11 cellular contexts compared by ENCODE assay signal in genomic region chr1:118960567-118961136, GRCh38. TPM values are rescaled to one million over a fixed set of nuclear protein-coding genes. Genes with fewer than 3 reads are reported as not detected.
A peak's percentile ranks its signal among the peaks of the same experiment; 100 is the strongest.
DNase-seq lines count a peak whose midpoint lies in the region; ATAC-seq, FAIRE-seq and TF ChIP-seq lines count a peak whose summit lies in the region.
"Had no signal": no experiment of that assay in that cellular context is flagged by ENCODE, and none has a peak within 500 bp of the region (broad histone marks: within the 10 kb centered on the region; RNA-seq: fewer than 3 reads in every experiment).

No MANE protein-coding gene starts in this region.

- TF ChIP-seq EP300 in GM12878 (IDR thresholded peaks at IDR 0.05; ENCODE audit: borderline replicate concordance in 1 of 2, control insufficient read depth in 1 of 2, low read depth in 2 of 2, low read length in 2 of 2): no peak

- no peak overlapping the region for H3K9ac ChIP-seq in BLaER1 treated with 17β-estradiol and CSF1 and Interleukin-3, amounts not matched to agents 10 nM and 100 nM
- H3K9ac ChIP-seq in GM12878 (ENCODE audit: control insufficient read depth, insufficient read depth, low read length): no peak overlapping the region

- H3K27ac ChIP-seq in BLaER1 treated with 17β-estradiol and CSF1 and Interleukin-3, amounts not matched to agents 10 nM and 100 nM: peak overlapping the region in 4 of 11 experiments; percentile 3 to 50 (median 24); a peak in 6 of 22 replicates
- no peak overlapping the region for H3K27ac ChIP-seq in GM12878 (ENCODE audit: control insufficient read depth, insufficient read depth)
- H3K27ac ChIP-seq: sigmoid colon, thoracic aorta had no signal

- peaks cover 19 to 25% (median 22%) of the 10 kb centered on the region in 10 experiments for H3K4me1 ChIP-seq in BLaER1 treated with 17β-estradiol and CSF1 and Interleukin-3, amounts not matched to agents 10 nM and 100 nM
- peaks cover 11% of the 10 kb centered on the region for H3K4me1 ChIP-seq in GM12878 (ENCODE audit: control insufficient read depth, insufficient read depth, low read length)
- H3K4me1 ChIP-seq: sigmoid colon had no signal

- no peak for TF ChIP-seq POLR2A in GM12878 (IDR thresholded peaks at IDR 0.05; ENCODE audit: low read depth, low read length)
- no peak for TF ChIP-seq POLR2A in lower leg skin (IDR thresholded peaks at IDR 0.05)

- in situ Hi-C loops in GM12878 (cut with MboI): loop anchor here (5.0 kb wide), 1 partner anchor 48 kb away; no protein-coding TSS in a partner anchor

- H3K36me3 ChIP-seq in BLaER1 treated with 17β-estradiol and CSF1 and Interleukin-3, amounts not matched to agents 10 nM and 100 nM: no peaks in the 10 kb centered on the region
- no peaks in the 10 kb centered on the region for H3K36me3 ChIP-seq in GM12878 (ENCODE audit: control insufficient read depth in 2 of 2, insufficient read depth in 2 of 2, low read length in 1 of 2)
- H3K36me3 ChIP-seq: sigmoid colon, thoracic aorta had no signal

- intact Hi-C loops in GM12878 (cut with micrococcal nuclease; ENCODE audit: unreplicated experiment) (loop anchor here (5.0 kb wide), 1 partner anchor 43 kb away; no protein-coding TSS in a partner anchor), lower leg skin (cut with DNase I; ENCODE audit: low total_unique reads) (no loop called here)

- CTCF ChIA-PET in GM12878 (lab: Yijun Ruan, JAX): interaction anchor here (1.7 kb wide), 1 partner anchor 8 kb away, joined by 5 read pairs; no protein-coding TSS in a partner anchor
- CTCF ChIA-PET in activated CD4-positive, alpha-beta T cell treated with anti-CD3 and anti-CD28 coated beads, Interleukin-2, amount 10 ng/mL, durations not matched to agents 7 days and 5 days (lab: Charles Lee): no interaction called here

- no peak for TF ChIP-seq RAD21 in GM12878 (IDR thresholded peaks at IDR 0.05; ENCODE audit: insufficient read depth, low read depth, low read length)

- H2AFZ ChIP-seq in GM12878 (ENCODE audit: control insufficient read depth, low read depth, low read length): no peak overlapping the region

- no peak for FAIRE-seq in GM12878 (lab: Jason Lieb, UNC)

- POLR2A ChIA-PET in GM12878 (lab: Charles Lee): interaction anchor here (0.7 to 0.9 kb wide), 2 partner anchors 18 to 47 kb away, joined by 3 read pairs; no protein-coding TSS in a partner anchor
- POLR2A ChIA-PET in activated CD4-positive, alpha-beta T cell treated with anti-CD3 and anti-CD28 coated beads, Interleukin-2, amount 10 ng/mL, durations not matched to agents 7 days and 5 days (lab: Charles Lee): no interaction called here

- RAD21 ChIA-PET in GM12878 (lab: Charles Lee; ENCODE audit: unreplicated experiment): interaction anchor here (1.2 kb wide), 1 partner anchor 45 kb away, joined by 6 read pairs; no protein-coding TSS in a partner anchor

- DNase-seq in GM12878 (ENCODE audit: low read depth, low spot score) (no peak), lower leg skin (ENCODE audit: low spot score in 2 of 2) (peak; percentile 83 to 92), NCI-H2029 (lab: John Stamatoyannopoulos, UW) (no peak), NCI-H2107 treated with DMSO at 0.1 percent for 48 hours (lab: John Stamatoyannopoulos, UW; ENCODE audit: unreplicated experiment) (no peak)
- DNase-seq in activated CD4-positive, alpha-beta T cell treated with anti-CD3 and anti-CD28 coated beads, Interleukin-2, amount 10 ng/mL, durations not matched to agents 7 days and 5 days: no peak
- DNase-seq: activated CD4-positive, alpha-beta memory T cell treated with anti-CD3 and anti-CD28 coated beads, Interleukin-2, amount 10 ng/mL, durations not matched to agents 7 days and 5 days; sigmoid colon had no signal

- ATAC-seq in HG03066 (IDR thresholded peaks at IDR 0.05; ENCODE audit: low read depth, unreplicated experiment): peak; percentile 3
- ATAC-seq in GM12878: no peak
- no peak for ATAC-seq in GM21526 (IDR thresholded peaks at IDR 0.05; ENCODE audit: low FRiP score, unreplicated experiment)

- BruUV-seq in GM12878 (replicated peaks; lab: Mats Ljungman, UMichigan): no TSS peak

- no peaks in the 10 kb centered on the region for H3K79me2 ChIP-seq in GM12878 (ENCODE audit: control insufficient read depth, insufficient read depth, low read length)

- H3K4me2 ChIP-seq in BLaER1 treated with 17β-estradiol and CSF1 and Interleukin-3, amounts not matched to agents 10 nM and 100 nM: peak overlapping the region; percentile 54 to 80 (median 72)
- H3K4me2 ChIP-seq in GM12878 (ENCODE audit: control insufficient read depth, insufficient read depth): peak overlapping the region; percentile 47; the same call in 1 of the 2 replicates

- H3K4me3 ChIP-seq in BLaER1 treated with 17β-estradiol and CSF1 and Interleukin-3, amounts not matched to agents 10 nM and 100 nM: no peak overlapping the region
- H3K4me3 ChIP-seq in GM12878 (no peak overlapping the region), lower leg skin (ENCODE audit: low read depth, poor library complexity, severe bottlenecking) (no peak overlapping the region)
- H3K4me3 ChIP-seq: sigmoid colon, thoracic aorta had no signal

- no peaks in the 10 kb centered on the region for H4K20me1 ChIP-seq in BLaER1 treated with 17β-estradiol and CSF1 and Interleukin-3, amounts not matched to agents 10 nM and 100 nM
- H4K20me1 ChIP-seq in GM12878 (ENCODE audit: control insufficient read depth, insufficient read depth): no peaks in the 10 kb centered on the region

- H3K27me3 ChIP-seq in BLaER1 treated with 17β-estradiol and CSF1 and Interleukin-3, amounts not matched to agents 10 nM and 100 nM: no peaks in the 10 kb centered on the region
- H3K27me3 ChIP-seq in GM12878 (replicated peaks in 1 of 2; ENCODE audit: control insufficient read depth in 2 of 2, insufficient read depth in 2 of 2, low read length in 1 of 2): no peaks in the 10 kb centered on the region

- no peaks in the 10 kb centered on the region for H3K9me3 ChIP-seq in BLaER1 treated with 17β-estradiol and CSF1 and Interleukin-3, amounts not matched to agents 10 nM and 100 nM (replicated peaks in 1 of 11)
- no peaks in the 10 kb centered on the region for H3K9me3 ChIP-seq in GM12878 (replicated peaks; ENCODE audit: control insufficient read depth, insufficient read depth, low read length)
- H3K9me3 ChIP-seq: sigmoid colon, thoracic aorta had no signal

- H3K4me3 Mint-ChIP-seq in activated CD4-positive, alpha-beta T cell treated with anti-CD3 and anti-CD28 coated beads, Interleukin-2, amount 10 ng/mL, durations not matched to agents 7 days and 5 days: no peak overlapping the region
- H3K4me3 Mint-ChIP-seq: activated CD4-positive, alpha-beta memory T cell treated with anti-CD3 and anti-CD28 coated beads, Interleukin-2, amount 10 ng/mL, durations not matched to agents 7 days and 5 days had no signal

- TF ChIP-seq CTCF in GM12878 (IDR thresholded peaks at IDR 0.05 in 2 of 3, conservative IDR thresholded peaks at IDR 0.05 in 1 of 3; ENCODE audit: control insufficient read depth in 2 of 3, extremely low read depth in 1 of 3, insufficient read depth in 1 of 3, low read depth in 3 of 3, low read length in 3 of 3): no peak
- no peak for TF ChIP-seq CTCF in lower leg skin (IDR thresholded peaks at IDR 0.05)

- H3K27me3 Mint-ChIP-seq in activated CD4-positive, alpha-beta T cell treated with anti-CD3 and anti-CD28 coated beads, Interleukin-2, amount 10 ng/mL, durations not matched to agents 7 days and 5 days: no peaks in the 10 kb centered on the region
- H3K27me3 Mint-ChIP-seq: activated CD4-positive, alpha-beta memory T cell treated with anti-CD3 and anti-CD28 coated beads, Interleukin-2, amount 10 ng/mL, durations not matched to agents 7 days and 5 days had no signal

- SMC1A ChIA-PET in GM12878 (lab: Charles Lee; ENCODE audit: uncharacterized antibody, unreplicated experiment): interaction anchor here (0.5 to 1.2 kb wide), 2 partner anchors 45 to 331 kb away, joined by 3 to 5 read pairs; no protein-coding TSS in a partner anchor

- H3K27ac Mint-ChIP-seq in activated CD4-positive, alpha-beta T cell treated with anti-CD3 and anti-CD28 coated beads, Interleukin-2, amount 10 ng/mL, durations not matched to agents 7 days and 5 days: no peak overlapping the region
- H3K27ac Mint-ChIP-seq: activated CD4-positive, alpha-beta memory T cell treated with anti-CD3 and anti-CD28 coated beads, Interleukin-2, amount 10 ng/mL, durations not matched to agents 7 days and 5 days had no signal

- no peaks in the 10 kb centered on the region for H3K36me3 Mint-ChIP-seq in activated CD4-positive, alpha-beta T cell treated with anti-CD3 and anti-CD28 coated beads, Interleukin-2, amount 10 ng/mL, durations not matched to agents 7 days and 5 days (ENCODE audit: low read depth)

- 58% methylated on average over 7 of the region's 7 CpGs for WGBS in GM12878 (ENCODE audit: insufficient coverage, insufficient replicate concordance, low lambda C conversion rate, missing lambda C conversion rate)
- WGBS in lower leg skin, 2 donors: 49 to 55% methylated on average over 7 of the region's 7 CpGs

- H3K4me1 Mint-ChIP-seq in activated CD4-positive, alpha-beta T cell treated with anti-CD3 and anti-CD28 coated beads, Interleukin-2, amount 10 ng/mL, durations not matched to agents 7 days and 5 days: no peaks in the 10 kb centered on the region
- H3K4me1 Mint-ChIP-seq: activated CD4-positive, alpha-beta memory T cell treated with anti-CD3 and anti-CD28 coated beads, Interleukin-2, amount 10 ng/mL, durations not matched to agents 7 days and 5 days had no signal

- H3K9me3 Mint-ChIP-seq in activated CD4-positive, alpha-beta T cell treated with anti-CD3 and anti-CD28 coated beads, Interleukin-2, amount 10 ng/mL, durations not matched to agents 7 days and 5 days: no peaks in the 10 kb centered on the region
- H3K9me3 Mint-ChIP-seq: activated CD4-positive, alpha-beta memory T cell treated with anti-CD3 and anti-CD28 coated beads, Interleukin-2, amount 10 ng/mL, durations not matched to agents 7 days and 5 days had no signal

RNA-seq across cellular contexts. Expression of gene TBX15, which starts 27.5 kb away (rescaled TPM):
- 0.15 and 0.17 TPM in 2 replicates for total RNA-seq in GM12878 (2013; cell fraction: nucleolus; rRNA removed)
- total RNA-seq in GM12878 (2014; rRNA removed) (0.85 and 1.1 TPM in 2 replicates), GM12878 (2014; rRNA removed; fragmentation: Illumina TruSeq; extraction: Trizol) (0.51 and 0.72 TPM in 2 replicates), GM12878 (2021) (1.1 TPM in 2 replicates), lower leg skin (10 to 100 TPM in 1 of 4 donors, 1 to 10 TPM in 3; 4.7 to 17.0 (median 5.9) TPM)
- polyA plus RNA-seq in GM12878 (2011; ENCODE audit: low read depth): 0.21 TPM
- polyA plus RNA-seq in GM12878 (2011; rRNA removed) (9.4 and 10.8 TPM in 2 replicates), GM12878 (2014; fragmentation: Illumina TruSeq; extraction: Trizol) (1.1 and 1.2 TPM in 2 replicates), GM12878 (2014; fragmentation: Nextera tagmentation; extraction: Ambion mirVana) (1 to 10 TPM in 1 of 2 experiments, under 1 TPM in 1; 0.90 to 1.1 TPM), GM12878 (2014; rRNA removed) (0.64 and 0.82 TPM in 2 replicates), GM12878 (2016; fragmentation: Nextera tagmentation; extraction: Ambion mirVana) (1 to 10 TPM in 1 of 2 experiments, under 1 TPM in 1; 0.78 to 1.3 TPM)
- 8.2 and 8.3 TPM in 2 replicates for polyA plus RNA-seq in GM12878 (2011; cell fraction: cytosol; rRNA removed)
- polyA plus RNA-seq in GM12878 (2011; cell fraction: nucleus; rRNA removed): 4.8 and 8.2 TPM in 2 replicates
- 0.39 and 0.69 TPM in 2 replicates for polyA plus RNA-seq in GM12878 (2012)
- 16.8 and 17.7 TPM in 2 replicates for polyA minus RNA-seq in GM12878 (2011; rRNA and poly(A)+ RNA removed)
- polyA minus RNA-seq in GM12878 (2011; cell fraction: cytosol; rRNA and poly(A)+ RNA removed): 3.5 and 4.9 TPM in 2 replicates
- 6.5 and 7.3 TPM in 2 replicates for polyA minus RNA-seq in GM12878 (2011; cell fraction: nucleus; rRNA and poly(A)+ RNA removed)
- not detected for total RNA-seq in activated CD4-positive, alpha-beta T cell treated with anti-CD3 and anti-CD28 coated beads, Interleukin-2, amount 10 ng/mL, durations not matched to agents 7 days and 5 days
- total RNA-seq: activated CD4-positive, alpha-beta memory T cell treated with anti-CD3 and anti-CD28 coated beads, Interleukin-2, amount 10 ng/mL, durations not matched to agents 7 days and 5 days had no signal

Comparison
In these comparisons a context has a peak if more than half of its experiments do, and no peak if none do; other contexts are left out.
1. DNase-seq: peak in lower leg skin (2 of 2); none in GM12878 (single experiment), NCI-H2029 (single experiment), NCI-H2107 treated with DMSO at 0.1 percent for 48 hours (single experiment) and activated CD4-positive, alpha-beta T cell treated with anti-CD3 and anti-CD28 coated beads, Interleukin-2, amount 10 ng/mL, durations not matched to agents 7 days and 5 days (single experiment).